ENCODE assay signal across 34 cellular contexts in the genomic region with DNA sequence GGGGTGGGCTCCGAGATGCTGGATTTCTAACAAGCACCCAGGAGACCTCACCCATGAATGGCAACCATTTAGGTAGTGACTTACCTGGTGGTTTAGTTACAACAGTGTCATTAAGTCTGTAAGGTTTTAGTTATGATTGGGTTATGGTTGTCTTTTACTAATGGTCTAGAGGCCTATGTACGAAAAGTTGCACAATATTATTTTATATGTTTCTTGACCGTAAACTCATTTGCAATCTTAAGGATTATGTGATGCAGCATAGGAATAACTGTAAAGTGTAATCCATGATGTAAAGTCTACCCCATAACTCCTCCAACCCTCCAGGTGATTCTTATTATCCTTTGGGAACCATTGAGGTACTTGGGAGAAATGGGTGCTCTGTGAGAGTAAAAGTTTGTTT.
"Had no signal": no experiment of that assay in that cellular context is flagged by ENCODE, and none has a peak within 500 bp of the region (broad histone marks: within the 10 kb centered on the region; RNA-seq: fewer than 3 reads in every experiment).

No MANE protein-coding gene starts in this region.

- DNase-seq: activated CD4-positive, alpha-beta T cell treated with anti-CD3 and anti-CD28 coated beads for 1 hour; activated CD4-positive, alpha-beta T cell treated with anti-CD3 and anti-CD28 coated beads for 4 hours; activated CD4-positive, alpha-beta T cell treated with anti-CD3 and anti-CD28 coated beads, Interleukin-2, amount 10 ng/mL, durations not matched to agents 7 days and 5 days; activated CD4-positive, alpha-beta T cell treated with anti-CD3 and anti-CD28 coated beads, Interleukin-2, amount 50 U/mL, for 48 hours; activated CD8-positive, alpha-beta memory T cell treated with anti-CD3 and anti-CD28 coated beads for 24 hours; activated CD8-positive, alpha-beta T cell treated with anti-CD3 and anti-CD28 coated beads for 36 hours; activated effector memory CD4-positive, alpha-beta T cell treated with anti-CD3 and anti-CD28 coated beads, Interleukin-2, amount 50 U/mL, for 16 hours; activated naive CD4-positive, alpha-beta T cell treated with anti-CD3 and anti-CD28 coated beads for 36 hours; activated naive CD8-positive, alpha-beta T cell treated with anti-CD3 and anti-CD28 coated beads for 36 hours; activated naive CD8-positive, alpha-beta T cell treated with anti-CD3 and anti-CD28 coated beads, Interleukin-2, amount 50 U/mL, for 24 hours; activated T-cell treated with anti-CD3 and anti-CD28 coated beads, Interleukin-2, amount 50 U/mL, for 48 hours; adrenal gland; amygdala; aorta; central memory CD4-positive, alpha-beta T cell; effector CD4-positive, alpha-beta T cell; effector memory CD8-positive, alpha-beta T cell; erythroblast; gastrocnemius medialis; glutamatergic neuron; heart left ventricle; T-helper 2 cell had no signal

- H3K27ac ChIP-seq: adrenal gland, breast epithelium, cardiac muscle cell, coronary artery, esophagus muscularis mucosa, foreskin keratinocyte, gastrocnemius medialis, heart left ventricle, VCaP had no signal

- H3K9me3 Mint-ChIP-seq: activated CD4-positive, alpha-beta T cell treated with anti-CD3 and anti-CD28 coated beads, Interleukin-2, amount 10 ng/mL, durations not matched to agents 7 days and 5 days; activated CD8-positive, alpha-beta T cell treated with anti-CD3 and anti-CD28 coated beads for 36 hours; activated naive CD4-positive, alpha-beta T cell treated with anti-CD3 and anti-CD28 coated beads for 36 hours; activated naive CD4-positive, alpha-beta T cell treated with anti-CD3 and anti-CD28 coated beads, Interleukin-2, amount 50 U/mL, for 24 hours; activated naive CD8-positive, alpha-beta T cell treated with anti-CD3 and anti-CD28 coated beads for 36 hours; activated naive CD8-positive, alpha-beta T cell treated with anti-CD3 and anti-CD28 coated beads, Interleukin-2, amount 50 U/mL, for 24 hours; activated T-helper 1 cell treated with anti-CD3 and anti-CD28 coated beads, Interleukin-12 subunit alpha, Interleukin-12 subunit beta, Interleukin-2, Interleukin-4 antibody, amounts not matched to agents 30 ng/mL and 10 ng/mL and 1 ng/mL, durations not matched to agents 14 hours and 24 hours and 36 hours; activated T-helper 2 cell treated with anti-CD3 and anti-CD28 coated beads, Interferon-gamma antibody, Interleukin-2, Interleukin-4, amounts not matched to agents 10 μg/mL and 5 μg/mL and 100 μg/mL, durations not matched to agents 14 hours and 24 hours and 36 hours; brain; dendritic cell treated with granulocyte-macrophage colony-stimulating factor and Interleukin-4, amounts not matched to agents 40 ng/mL and 50 ng/mL, for 4 days; effector memory CD8-positive, alpha-beta T cell had no signal

- H3K27me3 Mint-ChIP-seq: activated CD4-positive, alpha-beta T cell treated with anti-CD3 and anti-CD28 coated beads, Interleukin-2, amount 10 ng/mL, durations not matched to agents 7 days and 5 days; activated CD8-positive, alpha-beta T cell treated with anti-CD3 and anti-CD28 coated beads for 36 hours; activated naive CD4-positive, alpha-beta T cell treated with anti-CD3 and anti-CD28 coated beads, Interleukin-2, amount 50 U/mL, for 24 hours; activated naive CD8-positive, alpha-beta T cell treated with anti-CD3 and anti-CD28 coated beads, Interleukin-2, amount 50 U/mL, for 24 hours; dendritic cell treated with granulocyte-macrophage colony-stimulating factor and Interleukin-4, amounts not matched to agents 40 ng/mL and 50 ng/mL, for 4 days; effector memory CD8-positive, alpha-beta T cell had no signal

- H3K36me3 ChIP-seq: adrenal gland, breast epithelium, cardiac muscle cell, esophagus muscularis mucosa, gastrocnemius medialis, heart left ventricle had no signal

- H3K4me1 ChIP-seq: adrenal gland, breast epithelium, esophagus muscularis mucosa, gastrocnemius medialis had no signal

- H3K4me1 Mint-ChIP-seq: activated CD4-positive, alpha-beta T cell treated with anti-CD3 and anti-CD28 coated beads, Interleukin-2, amount 10 ng/mL, durations not matched to agents 7 days and 5 days; activated naive CD4-positive, alpha-beta T cell treated with anti-CD3 and anti-CD28 coated beads, Interleukin-2, amount 50 U/mL, for 24 hours; activated naive CD8-positive, alpha-beta T cell treated with anti-CD3 and anti-CD28 coated beads for 36 hours; activated naive CD8-positive, alpha-beta T cell treated with anti-CD3 and anti-CD28 coated beads, Interleukin-2, amount 50 U/mL, for 24 hours; WTC11 had no signal

- H3K27ac Mint-ChIP-seq: activated CD4-positive, alpha-beta T cell treated with anti-CD3 and anti-CD28 coated beads, Interleukin-2, amount 10 ng/mL, durations not matched to agents 7 days and 5 days; activated CD8-positive, alpha-beta T cell treated with anti-CD3 and anti-CD28 coated beads for 36 hours; activated naive CD4-positive, alpha-beta T cell treated with anti-CD3 and anti-CD28 coated beads for 36 hours; activated naive CD4-positive, alpha-beta T cell treated with anti-CD3 and anti-CD28 coated beads, Interleukin-2, amount 50 U/mL, for 24 hours; activated naive CD8-positive, alpha-beta T cell treated with anti-CD3 and anti-CD28 coated beads for 36 hours; activated naive CD8-positive, alpha-beta T cell treated with anti-CD3 and anti-CD28 coated beads, Interleukin-2, amount 50 U/mL, for 24 hours; activated T-helper 1 cell treated with anti-CD3 and anti-CD28 coated beads, Interleukin-12 subunit alpha, Interleukin-12 subunit beta, Interleukin-2, Interleukin-4 antibody, amounts not matched to agents 30 ng/mL and 10 ng/mL and 1 ng/mL, durations not matched to agents 14 hours and 24 hours and 36 hours; activated T-helper 2 cell treated with anti-CD3 and anti-CD28 coated beads, Interferon-gamma antibody, Interleukin-2, Interleukin-4, amounts not matched to agents 10 μg/mL and 5 μg/mL and 100 μg/mL, durations not matched to agents 14 hours and 24 hours and 36 hours; brain; dendritic cell treated with granulocyte-macrophage colony-stimulating factor and Interleukin-4, amounts not matched to agents 40 ng/mL and 50 ng/mL, for 4 days; effector memory CD8-positive, alpha-beta T cell; WTC11 had no signal

- H3K4me3 ChIP-seq: adrenal gland, breast epithelium, cardiac muscle cell, coronary artery, esophagus muscularis mucosa, gastrocnemius medialis, heart left ventricle had no signal

- ATAC-seq: activated CD8-positive, alpha-beta T cell treated with anti-CD3 and anti-CD28 coated beads for 36 hours; activated naive CD8-positive, alpha-beta T cell treated with anti-CD3 and anti-CD28 coated beads, Interleukin-2, amount 50 U/mL, for 24 hours; effector memory CD8-positive, alpha-beta T cell; gastrocnemius medialis; heart left ventricle; WTC11 had no signal

- H3K27me3 ChIP-seq: adrenal gland, breast epithelium, cardiac muscle cell, esophagus muscularis mucosa, foreskin keratinocyte, gastrocnemius medialis, heart left ventricle had no signal

- H3K9me3 ChIP-seq: adrenal gland, breast epithelium, esophagus muscularis mucosa, gastrocnemius medialis, heart left ventricle had no signal

- H3K36me3 Mint-ChIP-seq: activated naive CD4-positive, alpha-beta T cell treated with anti-CD3 and anti-CD28 coated beads, Interleukin-2, amount 50 U/mL, for 24 hours; activated naive CD8-positive, alpha-beta T cell treated with anti-CD3 and anti-CD28 coated beads for 36 hours; brain; WTC11 had no signal

- H3K4me3 Mint-ChIP-seq: activated CD4-positive, alpha-beta T cell treated with anti-CD3 and anti-CD28 coated beads, Interleukin-2, amount 10 ng/mL, durations not matched to agents 7 days and 5 days; activated CD8-positive, alpha-beta T cell treated with anti-CD3 and anti-CD28 coated beads for 36 hours; activated naive CD4-positive, alpha-beta T cell treated with anti-CD3 and anti-CD28 coated beads for 36 hours; activated naive CD4-positive, alpha-beta T cell treated with anti-CD3 and anti-CD28 coated beads, Interleukin-2, amount 50 U/mL, for 24 hours; activated naive CD8-positive, alpha-beta T cell treated with anti-CD3 and anti-CD28 coated beads for 36 hours; activated naive CD8-positive, alpha-beta T cell treated with anti-CD3 and anti-CD28 coated beads, Interleukin-2, amount 50 U/mL, for 24 hours; activated T-helper 1 cell treated with anti-CD3 and anti-CD28 coated beads, Interleukin-12 subunit alpha, Interleukin-12 subunit beta, Interleukin-2, Interleukin-4 antibody, amounts not matched to agents 30 ng/mL and 10 ng/mL and 1 ng/mL, durations not matched to agents 14 hours and 24 hours and 36 hours; brain; dendritic cell treated with granulocyte-macrophage colony-stimulating factor and Interleukin-4, amounts not matched to agents 40 ng/mL and 50 ng/mL, for 4 days; effector memory CD8-positive, alpha-beta T cell; WTC11 had no signal
